In the genomic region with DNA sequence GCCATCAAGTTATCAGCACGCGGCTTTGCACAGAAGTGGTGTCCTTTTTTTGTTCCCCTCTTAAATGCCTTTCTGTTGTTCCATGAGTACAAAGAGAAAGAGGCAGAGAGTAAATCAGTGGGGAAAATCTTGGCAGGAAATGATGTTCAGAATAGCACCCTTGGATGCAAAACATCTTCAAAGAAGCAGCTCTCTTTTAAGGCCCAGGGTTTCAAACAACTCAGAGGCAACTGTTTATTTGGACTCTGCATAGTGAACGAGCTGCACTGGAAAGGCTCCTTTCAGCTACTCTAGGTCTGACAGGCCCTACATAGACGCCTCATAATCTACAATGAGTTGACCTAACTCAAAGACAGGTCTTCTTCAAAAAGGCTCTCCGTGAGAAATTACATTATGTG, we compare ENCODE assay signal across 10 cellular contexts. TPM values are rescaled to one million over a fixed set of nuclear protein-coding genes. Genes with fewer than 3 reads are reported as not detected.
A peak's percentile ranks its signal among the peaks of the same experiment; 100 is the strongest.
DNase-seq lines count a peak whose midpoint lies in the region; ATAC-seq and TF ChIP-seq lines count a peak whose summit lies in the region.
"Had no signal": no experiment of that assay in that cellular context is flagged by ENCODE, and none has a peak within 500 bp of the region (broad histone marks: within the 10 kb centered on the region; RNA-seq: fewer than 3 reads in every experiment).

No MANE protein-coding gene starts in this region.

- H3K27ac Mint-ChIP-seq in neural progenitor cell, result peak overlapping the region; percentile 80
- H3K27ac Mint-ChIP-seq: activated CD8-positive, alpha-beta memory T cell treated with anti-CD3 and anti-CD28 coated beads, Interleukin-2, amount 10 ng/mL, durations not matched to agents 7 days and 5 days had no signal

- peaks cover 73% of the 10 kb centered on the region for H3K4me1 ChIP-seq in neural progenitor cell

- no peak overlapping the region for H3K4me3 Mint-ChIP-seq in neural progenitor cell
- H3K4me3 Mint-ChIP-seq: activated CD8-positive, alpha-beta memory T cell treated with anti-CD3 and anti-CD28 coated beads, Interleukin-2, amount 10 ng/mL, durations not matched to agents 7 days and 5 days had no signal

- no peaks in the 10 kb centered on the region for H3K79me2 ChIP-seq in neural progenitor cell (ENCODE audit: low read depth)

- H3K27me3 Mint-ChIP-seq in neural progenitor cell (ENCODE audit: insufficient read depth, low read depth), result peaks cover 2% of the 10 kb centered on the region
- H3K27me3 Mint-ChIP-seq: activated CD8-positive, alpha-beta memory T cell treated with anti-CD3 and anti-CD28 coated beads, Interleukin-2, amount 10 ng/mL, durations not matched to agents 7 days and 5 days had no signal

- H3K9ac ChIP-seq in neural progenitor cell, result no peak overlapping the region

- peaks cover 31% of the 10 kb centered on the region for H3K36me3 Mint-ChIP-seq in neural progenitor cell

- no peaks in the 10 kb centered on the region for H3K36me3 ChIP-seq in neural progenitor cell

- H2AFZ ChIP-seq in neural progenitor cell (replicated peaks), result no peak overlapping the region

- no peak overlapping the region for H3K4me2 ChIP-seq in neural progenitor cell

- TF ChIP-seq CTCF in neural progenitor cell (IDR thresholded peaks at IDR 0.05), result no peak

- no peaks in the 10 kb centered on the region for H3K27me3 ChIP-seq in neural progenitor cell

- no peaks in the 10 kb centered on the region for H3K9me3 ChIP-seq in neural progenitor cell (ENCODE audit: low read depth)

- no peak overlapping the region for H3K4me3 ChIP-seq in neural progenitor cell
- H3K4me3 ChIP-seq: skin epidermis had no signal

- H3F3A ChIP-seq in neural progenitor cell (ENCODE audit: low read depth), result peaks cover 42% of the 10 kb centered on the region

- peaks cover 89% of the 10 kb centered on the region for H3K4me1 Mint-ChIP-seq in neural progenitor cell
- H3K4me1 Mint-ChIP-seq: activated CD8-positive, alpha-beta memory T cell treated with anti-CD3 and anti-CD28 coated beads, Interleukin-2, amount 10 ng/mL, durations not matched to agents 7 days and 5 days had no signal

- H3K9me3 Mint-ChIP-seq in neural progenitor cell, result no peaks in the 10 kb centered on the region

- ATAC-seq in GM18867 (IDR thresholded peaks at IDR 0.05; ENCODE audit: unreplicated experiment) (no peak), GM21576 (IDR thresholded peaks at IDR 0.05; ENCODE audit: unreplicated experiment) (no peak), HG02588 (IDR thresholded peaks at IDR 0.05; ENCODE audit: unreplicated experiment) (no peak)
- ATAC-seq: activated CD8-positive, alpha-beta memory T cell treated with anti-CD3 and anti-CD28 coated beads, Interleukin-2, amount 10 ng/mL, durations not matched to agents 7 days and 5 days had no signal

- peak overlapping the region; percentile 50 for H3K27ac ChIP-seq in neural progenitor cell

- no peaks in the 10 kb centered on the region for H4K20me1 ChIP-seq in neural progenitor cell (ENCODE audit: low read depth)

- DNase-seq in NCI-H2029 treated with DMSO at 0.1 percent for 48 hours (lab: John Stamatoyannopoulos, UW), result peak; percentile 43
- no peak for DNase-seq in NCI-H2029 (lab: John Stamatoyannopoulos, UW)
- DNase-seq in DMS79 (lab: John Stamatoyannopoulos, UW), result peak; percentile 61
- DNase-seq in globus pallidus (ENCODE audit: low spot score), result peak; percentile 31
- DNase-seq in neural progenitor cell (ENCODE audit: low spot score), result no peak
- DNase-seq: activated CD8-positive, alpha-beta memory T cell treated with anti-CD3 and anti-CD28 coated beads, Interleukin-2, amount 10 ng/mL, durations not matched to agents 7 days and 5 days had no signal

RNA-seq across cellular contexts. Expression of a gene that starts 53.4 kb away (rescaled TPM):
- total RNA-seq in neural progenitor cell (ENCODE audit: low replicate concordance), result 11.4 and 16.4 TPM in 2 replicates

Comparison
In these comparisons a context has a peak if more than half of its experiments do, and no peak if none do; other contexts are left out.
1. DNase-seq: peak in NCI-H2029 treated with DMSO at 0.1 percent for 48 hours (single experiment), DMS79 (single experiment) and globus pallidus (single experiment); none in NCI-H2029 (single experiment) and neural progenitor cell (single experiment).